ENCODE assay signal across 1 cellular context in the genomic region with DNA sequence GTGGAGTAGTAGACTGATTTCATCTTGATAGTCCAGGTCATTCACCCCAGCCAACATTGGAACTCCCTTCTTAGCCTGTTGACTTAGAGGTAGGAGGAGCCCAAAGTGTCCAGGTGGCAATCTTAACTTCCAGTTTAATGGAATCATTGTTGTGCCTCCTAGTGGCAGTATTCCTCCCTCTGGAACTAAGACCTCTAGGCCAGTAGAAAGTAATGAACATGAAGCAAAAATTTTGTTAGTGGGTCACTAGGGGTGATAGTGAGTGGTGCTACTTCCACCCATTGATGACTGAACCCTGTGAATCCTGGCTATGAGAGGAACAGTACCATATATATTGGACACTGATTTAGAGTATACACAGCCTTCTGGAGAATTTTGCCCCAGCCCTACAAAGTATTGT. TPM values are rescaled to one million over a fixed set of nuclear protein-coding genes. Genes with fewer than 3 reads are reported as not detected.
"Had no signal": no experiment of that assay in that cellular context is flagged by ENCODE, and none has a peak within 500 bp of the region (broad histone marks: within the 10 kb centered on the region; RNA-seq: fewer than 3 reads in every experiment).

No MANE protein-coding gene starts in this region.

RNA-seq across cellular contexts. Expression of a gene that starts 16.4 kb away (rescaled TPM):
- total RNA-seq: smooth muscle cell had no signal
- polyA plus RNA-seq: smooth muscle cell had no signal
